ENCODE assay signal across 25 cellular contexts in the genomic region with DNA sequence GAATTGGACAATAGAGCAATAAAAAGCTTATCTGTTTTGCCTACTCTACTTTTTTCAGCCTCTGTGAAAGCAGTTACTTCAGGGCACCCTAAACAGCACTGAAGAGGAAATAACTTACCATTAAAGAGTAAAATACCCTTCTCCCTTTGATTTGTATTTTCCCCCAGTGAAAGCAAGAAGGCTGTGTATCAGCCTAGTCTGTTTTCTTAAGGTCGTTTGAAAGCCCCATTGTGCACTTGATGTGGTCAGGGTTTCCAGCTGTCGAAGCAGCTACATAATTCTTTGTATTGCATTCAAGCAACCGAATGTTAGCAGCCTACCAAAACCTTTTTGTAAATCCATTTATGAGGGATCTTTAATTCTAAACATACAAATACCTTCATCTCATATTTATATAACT. TPM values are rescaled to one million over a fixed set of nuclear protein-coding genes. Genes with fewer than 3 reads are reported as not detected.
A peak's percentile ranks its signal among the peaks of the same experiment; 100 is the strongest.
DNase-seq lines count a peak whose midpoint lies in the region; ATAC-seq and TF ChIP-seq lines count a peak whose summit lies in the region.
"Had no signal": no experiment of that assay in that cellular context is flagged by ENCODE, and none has a peak within 500 bp of the region (broad histone marks: within the 10 kb centered on the region; RNA-seq: fewer than 3 reads in every experiment).

No MANE protein-coding gene starts in this region.

- no peak overlapping the region for H3K4me3 ChIP-seq in astrocyte of the spinal cord (ENCODE audit: low read depth, low read length)
- H3K4me3 ChIP-seq: PC-9, tibial artery had no signal

- peak; percentile 18 for DNase-seq in activated CD4-positive, alpha-beta T cell treated with anti-CD3 and anti-CD28 coated beads, Interleukin-2, amount 10 ng/mL, durations not matched to agents 7 days and 5 days
- no peak for DNase-seq in activated CD4-positive, alpha-beta T cell treated with anti-CD3 and anti-CD28 coated beads, Interleukin-2, amount 50 U/mL, for 48 hours
- DNase-seq in astrocyte of the spinal cord (ENCODE audit: low read depth, low spot score) (peak; percentile 19), neural crest cell (ENCODE audit: low read depth, low spot score) (no peak)
- no peak for DNase-seq in stimulated activated CD4-positive, alpha-beta T cell treated with anti-CD3 and anti-CD28 coated beads, Interleukin-2, amount 100 ng/mL, for 24 hours
- DNase-seq: activated CD4-positive, CD25-positive, alpha-beta regulatory T cell; activated gamma-delta T cell treated with Interleukin-2 at 50 U/mL for 16 hours; brain microvascular endothelial cell; DMS53; H7; midbrain; MV-4-11; NCI-H2171 treated with DMSO at 0.1 percent for 48 hours; NCI-H774; PC-9; stimulated activated CD4-positive, alpha-beta T cell treated with anti-CD3 and anti-CD28 coated beads, Interleukin-15, amount 100 ng/mL, for 24 hours; tibial artery had no signal

- no peak overlapping the region for H3K27ac Mint-ChIP-seq in activated CD4-positive, alpha-beta T cell treated with anti-CD3 and anti-CD28 coated beads, Interleukin-2, amount 10 ng/mL, durations not matched to agents 7 days and 5 days
- peak overlapping the region; percentile 85 for H3K27ac Mint-ChIP-seq in neural crest cell (ENCODE audit: unreplicated experiment)
- H3K27ac Mint-ChIP-seq: CD14-positive monocyte; stimulated activated memory B cell treated with anti-CD40 and anti-IgM and Interleukin-4, amounts not matched to agents 10 μg/mL and 1 μg/mL and 100 μg/mL, for 72 hours; T-helper 2 cell treated with Interferon-gamma antibody and Interleukin-4, amounts not matched to agents 5 μg/mL and 100 μg/mL, for 36 hours had no signal

- H3K4me1 Mint-ChIP-seq in activated CD4-positive, alpha-beta T cell treated with anti-CD3 and anti-CD28 coated beads, Interleukin-2, amount 10 ng/mL, durations not matched to agents 7 days and 5 days: peaks cover 5% of the 10 kb centered on the region
- peaks cover 58% of the 10 kb centered on the region for H3K4me1 Mint-ChIP-seq in neural crest cell
- H3K4me1 Mint-ChIP-seq: CD14-positive monocyte; stimulated activated memory B cell treated with anti-CD40 and anti-IgM and Interleukin-4, amounts not matched to agents 10 μg/mL and 1 μg/mL and 100 μg/mL, for 72 hours had no signal

- H3K36me3 Mint-ChIP-seq in activated CD4-positive, alpha-beta T cell treated with anti-CD3 and anti-CD28 coated beads, Interleukin-2, amount 10 ng/mL, durations not matched to agents 7 days and 5 days (ENCODE audit: low read depth): no peaks in the 10 kb centered on the region
- H3K36me3 Mint-ChIP-seq in neural crest cell (ENCODE audit: low read depth): no peaks in the 10 kb centered on the region
- H3K36me3 Mint-ChIP-seq: CD14-positive monocyte; stimulated activated memory B cell treated with anti-CD40 and anti-IgM and Interleukin-4, amounts not matched to agents 10 μg/mL and 1 μg/mL and 100 μg/mL, for 72 hours had no signal

- peaks cover 1% of the 10 kb centered on the region for H3K27me3 Mint-ChIP-seq in activated CD4-positive, alpha-beta T cell treated with anti-CD3 and anti-CD28 coated beads, Interleukin-2, amount 10 ng/mL, durations not matched to agents 7 days and 5 days
- peaks cover 64% of the 10 kb centered on the region for H3K27me3 Mint-ChIP-seq in neural crest cell (ENCODE audit: low read depth)

- TF ChIP-seq CTCF in astrocyte of the spinal cord (IDR thresholded peaks at IDR 0.05; ENCODE audit: low read depth, low read length) (no peak), neural crest cell (conservative IDR thresholded peaks at IDR 0.05) (no peak)

- CTCF ChIA-PET in activated CD4-positive, alpha-beta T cell treated with anti-CD3 and anti-CD28 coated beads, Interleukin-2, amount 10 ng/mL, durations not matched to agents 7 days and 5 days (lab: Charles Lee): no interaction called here

- in situ Hi-C loops in astrocyte of the spinal cord (cut with HindIII; ENCODE audit: low sequenced_read_pairs): no loop called here

- POLR2A ChIA-PET in activated CD4-positive, alpha-beta T cell treated with anti-CD3 and anti-CD28 coated beads, Interleukin-2, amount 10 ng/mL, durations not matched to agents 7 days and 5 days (lab: Charles Lee): no interaction called here

- no peak overlapping the region for H3K4me3 Mint-ChIP-seq in activated CD4-positive, alpha-beta T cell treated with anti-CD3 and anti-CD28 coated beads, Interleukin-2, amount 10 ng/mL, durations not matched to agents 7 days and 5 days
- H3K4me3 Mint-ChIP-seq in neural crest cell: peak overlapping the region; percentile 62
- H3K4me3 Mint-ChIP-seq: CD14-positive monocyte; stimulated activated memory B cell treated with anti-CD40 and anti-IgM and Interleukin-4, amounts not matched to agents 10 μg/mL and 1 μg/mL and 100 μg/mL, for 72 hours; T-helper 2 cell treated with Interferon-gamma antibody and Interleukin-4, amounts not matched to agents 5 μg/mL and 100 μg/mL, for 36 hours had no signal

- no peaks in the 10 kb centered on the region for H3K9me3 Mint-ChIP-seq in activated CD4-positive, alpha-beta T cell treated with anti-CD3 and anti-CD28 coated beads, Interleukin-2, amount 10 ng/mL, durations not matched to agents 7 days and 5 days
- peaks cover 3% of the 10 kb centered on the region for H3K9me3 Mint-ChIP-seq in neural crest cell
- H3K9me3 Mint-ChIP-seq: T-helper 2 cell treated with Interferon-gamma antibody and Interleukin-4, amounts not matched to agents 5 μg/mL and 100 μg/mL, for 36 hours had no signal

- ATAC-seq in HG03432 (IDR thresholded peaks at IDR 0.05; ENCODE audit: unreplicated experiment): peak; percentile 55
- no peak for ATAC-seq in activated CD4-positive, CD25-positive, alpha-beta regulatory T cell treated with anti-CD3 and anti-CD28 coated beads, Interleukin-2, amount 50 U/mL, for 24 hours
- no peak for ATAC-seq in GM21737 (IDR thresholded peaks at IDR 0.05; ENCODE audit: unreplicated experiment)
- ATAC-seq: stimulated activated memory B cell treated with anti-CD40 and anti-IgM and Interleukin-4, amounts not matched to agents 10 μg/mL and 1 μg/mL and 100 μg/mL, for 72 hours had no signal

RNA-seq across cellular contexts. Expression of gene NTMT2, which starts 1.1 kb away (rescaled TPM):
- total RNA-seq in activated CD4-positive, alpha-beta T cell treated with anti-CD3 and anti-CD28 coated beads, Interleukin-2, amount 10 ng/mL, durations not matched to agents 7 days and 5 days: not detected
- 0.73 TPM in 1 of 2 replicates, not detected in the other for total RNA-seq in neural crest cell
- total RNA-seq: fibroblast of villous mesenchyme, PC-9, renal cortical epithelial cell had no signal

Comparison
In these comparisons a context has a peak if more than half of its experiments do, and no peak if none do; other contexts are left out.
1. DNase-seq: peak in activated CD4-positive, alpha-beta T cell treated with anti-CD3 and anti-CD28 coated beads, Interleukin-2, amount 10 ng/mL, durations not matched to agents 7 days and 5 days (single experiment) and astrocyte of the spinal cord (single experiment); none in activated CD4-positive, alpha-beta T cell treated with anti-CD3 and anti-CD28 coated beads, Interleukin-2, amount 50 U/mL, for 48 hours (0 of 2), neural crest cell (single experiment) and stimulated activated CD4-positive, alpha-beta T cell treated with anti-CD3 and anti-CD28 coated beads, Interleukin-2, amount 100 ng/mL, for 24 hours (0 of 2).